Comparison of ENCODE assay signal across 1 cellular context in genomic region chr9:76626980-76627379, GRCh38.
TF ChIP-seq lines count a peak whose summit lies in the region.

No MANE protein-coding gene starts in this region.

TF ChIP-seq in WTC11, 78 proteins besides CTCF, POLR2A, EP300 and RAD21 (continued from another document):
- TF ChIP-seq ZNF532 (CRISPR knock-in tag; IDR thresholded peaks at IDR 0.05; ENCODE audit: borderline replicate concordance) (no peak), KAT7 (CRISPR knock-in tag; IDR thresholded peaks at IDR 0.05; ENCODE audit: borderline replicate concordance) (no peak), NFATC4 (CRISPR knock-in tag; IDR thresholded peaks at IDR 0.05) (no peak), USF2 (CRISPR knock-in tag; IDR thresholded peaks at IDR 0.05) (no peak), ZNF416 (CRISPR knock-in tag; IDR thresholded peaks at IDR 0.05) (no peak)
